ENCODE assay signal across 8 cellular contexts in the genomic region with DNA sequence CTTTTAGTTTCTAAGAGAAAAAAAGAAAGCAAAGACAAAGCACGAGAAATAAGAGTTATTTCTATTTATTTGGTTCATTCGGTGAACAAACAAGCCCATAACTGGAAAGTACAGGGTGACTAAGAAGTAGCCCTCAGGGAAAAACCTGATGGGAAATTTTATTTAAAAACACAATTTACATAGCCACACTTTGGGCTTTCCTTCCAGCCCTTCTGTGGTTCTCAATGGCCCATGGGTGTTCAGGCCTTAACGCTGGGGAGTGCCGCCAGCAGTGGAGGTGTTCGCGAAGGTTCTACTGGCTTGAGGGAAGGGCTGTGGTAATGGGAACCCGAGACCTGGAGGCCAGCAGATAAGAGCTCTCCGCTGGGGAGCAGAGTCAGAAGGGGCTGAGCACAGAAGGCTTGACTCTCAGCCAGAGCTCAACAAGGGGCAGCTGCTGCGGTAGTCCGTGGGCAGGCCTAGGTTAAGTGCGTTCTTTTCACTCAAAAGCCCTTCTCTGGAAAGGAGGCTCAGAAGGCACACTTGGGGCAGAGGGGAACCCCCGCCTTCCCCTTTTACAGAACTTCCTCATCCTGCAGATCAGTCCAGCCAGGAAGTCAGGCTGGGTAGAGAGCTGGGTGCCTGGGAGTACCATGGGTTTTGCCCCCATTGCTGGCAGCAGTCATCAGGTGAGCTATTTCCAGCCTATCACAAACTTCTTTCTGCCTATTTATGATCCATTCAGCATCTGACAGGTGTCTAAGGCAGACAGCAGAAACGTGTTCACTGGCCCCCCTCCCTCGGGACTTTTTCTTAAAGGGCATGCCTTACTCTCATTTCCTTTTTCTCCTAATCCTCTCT. TPM values are rescaled to one million over a fixed set of nuclear protein-coding genes. Genes with fewer than 3 reads are reported as not detected.
DNase-seq lines count a peak whose midpoint lies in the region; ATAC-seq and TF ChIP-seq lines count a peak whose summit lies in the region.

No MANE protein-coding gene starts in this region.

- peaks cover 21 to 30% (median 28%) of the 10 kb centered on the region in 3 donors for H3K4me1 Mint-ChIP-seq in CD8-positive, alpha-beta memory T cell

- no peaks in the 10 kb centered on the region for H3K27me3 ChIP-seq in CD8-positive, alpha-beta memory T cell (ENCODE audit: insufficient read depth, low read length, poor library complexity, severe bottlenecking)

- peak overlapping the region in 6 of 8 donors; percentile 3 to 64 (median 54) for H3K27ac Mint-ChIP-seq in CD8-positive, alpha-beta memory T cell

- POLR2A ChIA-PET in CD8-positive, alpha-beta memory T cell (lab: Charles Lee): no interaction called here

- H3K4me1 ChIP-seq in CD8-positive, alpha-beta memory T cell (ENCODE audit: insufficient read depth, low read length): peaks cover 24% of the 10 kb centered on the region

- H3K27ac ChIP-seq in CD8-positive, alpha-beta memory T cell (ENCODE audit: low read depth, low read length): peak overlapping the region; percentile 29

- peaks cover 0 to 15% (median 13%) of the 10 kb centered on the region in 5 donors for H3K9me3 Mint-ChIP-seq in CD8-positive, alpha-beta memory T cell

- peak; percentile 64 for ATAC-seq in HG03108 (IDR thresholded peaks at IDR 0.05; ENCODE audit: unreplicated experiment)

- TF ChIP-seq POLR2A in GM19193 (IDR thresholded peaks at IDR 0.05; ENCODE audit: extremely low read depth, insufficient read depth, insufficient read length): peak; percentile 26

- peaks cover 30 to 33% of the 10 kb centered on the region in 2 donors for H3K27me3 Mint-ChIP-seq in CD8-positive, alpha-beta memory T cell

- peak overlapping the region in 6 of 7 donors; percentile 19 to 77 (median 60) for H3K4me3 Mint-ChIP-seq in CD8-positive, alpha-beta memory T cell

- peak in 3 of 5 donors; percentile 10 to 21 (median 14) for DNase-seq in CD8-positive, alpha-beta memory T cell
- DNase-seq in RPMI8226 (peak; percentile 84), cardiac septum (ENCODE audit: low spot score) (peak; percentile 86), occipital lobe (lab: John Stamatoyannopoulos, UW) (no peak), ecto neural progenitor cell (ENCODE audit: low spot score) (no peak), SW 1271 (lab: John Stamatoyannopoulos, UW) (no peak)

- intact Hi-C loops in cardiac septum (cut with DNase I): no loop called here

- peaks cover 5% of the 10 kb centered on the region for H3K9me3 ChIP-seq in CD8-positive, alpha-beta memory T cell (ENCODE audit: low read length)

- H3K36me3 Mint-ChIP-seq in CD8-positive, alpha-beta memory T cell: peaks cover 0 to 10% (median 0%) of the 10 kb centered on the region in 3 donors

- no peaks in the 10 kb centered on the region for H3K36me3 ChIP-seq in CD8-positive, alpha-beta memory T cell (ENCODE audit: insufficient read depth, low read length)

- no peak overlapping the region for H3K4me3 ChIP-seq in CD8-positive, alpha-beta memory T cell (ENCODE audit: low read length)

- CTCF ChIA-PET in CD8-positive, alpha-beta memory T cell (lab: Charles Lee): interaction anchor here (1.1 to 1.5 kb wide), 3 partner anchors 21 to 200 kb away, joined by 3 to 5 read pairs (median 3); no protein-coding TSS in a partner anchor

RNA-seq across cellular contexts. Expression of gene CD83, which starts 8.8 kb away (rescaled TPM):
- total RNA-seq in CD8-positive, alpha-beta memory T cell: 10 to 100 TPM; 53.3 to 56.2 TPM
- polyA plus RNA-seq in CD8-positive, alpha-beta memory T cell: 3.2 TPM
- 1.7 TPM for total RNA-seq in cardiac septum
- 22.0 TPM for total RNA-seq in occipital lobe

Comparison
In these comparisons a context has a peak if more than half of its experiments do, and no peak if none do; other contexts are left out.
1. DNase-seq: peak in CD8-positive, alpha-beta memory T cell (3 of 5), RPMI8226 (single experiment) and cardiac septum (single experiment); none in occipital lobe (single experiment), ecto neural progenitor cell (single experiment) and SW 1271 (0 of 2).